ENCODE assay signal across 22 cellular contexts in the genomic region with DNA sequence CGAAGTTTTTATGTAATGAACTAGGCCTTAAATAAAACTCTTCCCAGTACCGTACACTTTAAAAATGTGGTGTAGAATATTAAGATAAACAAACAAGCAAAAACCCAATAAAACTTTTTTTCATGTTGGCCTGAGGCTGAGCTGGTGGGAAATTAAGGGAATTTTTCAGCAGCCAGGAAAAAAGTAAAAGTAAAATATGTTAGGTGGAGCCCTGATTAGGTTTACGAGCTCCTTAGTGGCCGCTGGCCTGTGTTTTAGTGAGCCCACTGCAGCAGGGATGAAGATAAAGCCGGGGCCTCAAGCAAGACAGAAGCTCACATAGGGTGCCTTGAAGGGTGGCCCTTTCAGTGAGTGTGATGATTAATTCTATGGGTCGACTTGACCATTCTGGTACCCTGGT. TPM values are rescaled to one million over a fixed set of nuclear protein-coding genes. Genes with fewer than 3 reads are reported as not detected.
"Had no signal": no experiment of that assay in that cellular context is flagged by ENCODE, and none has a peak within 500 bp of the region (broad histone marks: within the 10 kb centered on the region; RNA-seq: fewer than 3 reads in every experiment).

No MANE protein-coding gene starts in this region.

- H3K9me3 ChIP-seq: left ventricle myocardium inferior, lower lobe of right lung, spleen, thoracic aorta, transverse colon had no signal

- H3K4me3 Mint-ChIP-seq: dendritic cell treated with granulocyte-macrophage colony-stimulating factor and Interleukin-4, amounts not matched to agents 40 ng/mL and 50 ng/mL, for 4 days; immature natural killer cell; memory B cell; natural killer cell treated with Interleukin-12 subunit alpha and Interleukin-12 subunit beta and Interleukin-15 and Interleukin-18, amount 100 ng/mL, for 72 hours; stimulated activated naive B cell treated with anti-CD40 and anti-IgM and Interleukin-4, amounts not matched to agents 10 μg/mL and 1 μg/mL and 100 μg/mL, for 72 hours; stimulated activated naive CD8-positive, alpha-beta T cell treated with anti-CD3 and anti-CD28 coated beads, Interleukin-15, amount 100 ng/mL, for 72 hours had no signal

- DNase-seq: erythroblast; foreskin keratinocyte; immature natural killer cell; left ventricle myocardium inferior; lower lobe of right lung; midbrain; posterior cingulate gyrus; spleen; stimulated activated CD4-positive, alpha-beta T cell treated with anti-CD3 and anti-CD28 coated beads, Interleukin-2, amount 100 ng/mL, for 24 hours; stimulated activated CD4-positive, alpha-beta T cell treated with anti-CD3 and anti-CD28 coated beads, Interleukin-4, amount 100 ng/mL, for 4 hours; stimulated activated naive B cell treated with anti-CD40 and anti-IgM and Interleukin-4, amounts not matched to agents 10 μg/mL and 1 μg/mL and 100 μg/mL, for 72 hours; stimulated activated naive CD8-positive, alpha-beta T cell treated with anti-CD3 and anti-CD28 coated beads, Interleukin-15, amount 100 ng/mL, for 72 hours; transverse colon had no signal

- H3K27me3 Mint-ChIP-seq: dendritic cell treated with granulocyte-macrophage colony-stimulating factor and Interleukin-4, amounts not matched to agents 40 ng/mL and 50 ng/mL, for 4 days; memory B cell; stimulated activated naive CD8-positive, alpha-beta T cell treated with anti-CD3 and anti-CD28 coated beads, Interleukin-15, amount 100 ng/mL, for 72 hours had no signal

- H3K4me3 ChIP-seq: left ventricle myocardium inferior, lower lobe of right lung, spleen, thoracic aorta, transverse colon had no signal

- H3K36me3 Mint-ChIP-seq: immature natural killer cell; memory B cell; natural killer cell treated with Interleukin-12 subunit alpha and Interleukin-12 subunit beta and Interleukin-15 and Interleukin-18, amount 100 ng/mL, for 72 hours; stimulated activated naive B cell treated with anti-CD40 and anti-IgM and Interleukin-4, amounts not matched to agents 10 μg/mL and 1 μg/mL and 100 μg/mL, for 72 hours had no signal

- H3K36me3 ChIP-seq: left ventricle myocardium inferior, lower lobe of right lung, spleen, thoracic aorta, transverse colon had no signal

- H3K27ac ChIP-seq: foreskin keratinocyte, left ventricle myocardium inferior, lower lobe of right lung, spleen, thoracic aorta, transverse colon had no signal

- H3K9me3 Mint-ChIP-seq: dendritic cell treated with granulocyte-macrophage colony-stimulating factor and Interleukin-4, amounts not matched to agents 40 ng/mL and 50 ng/mL, for 4 days; immature natural killer cell; memory B cell; natural killer cell treated with Interleukin-12 subunit alpha and Interleukin-12 subunit beta and Interleukin-15 and Interleukin-18, amount 100 ng/mL, for 72 hours; stimulated activated naive CD8-positive, alpha-beta T cell treated with anti-CD3 and anti-CD28 coated beads, Interleukin-15, amount 100 ng/mL, for 72 hours had no signal

- H3K4me1 ChIP-seq: foreskin keratinocyte, left ventricle myocardium inferior, lower lobe of right lung had no signal

- H3K27me3 ChIP-seq: foreskin keratinocyte, spleen, transverse colon had no signal

- H3K27ac Mint-ChIP-seq: dendritic cell treated with granulocyte-macrophage colony-stimulating factor and Interleukin-4, amounts not matched to agents 40 ng/mL and 50 ng/mL, for 4 days; immature natural killer cell; memory B cell; natural killer cell treated with Interleukin-12 subunit alpha and Interleukin-12 subunit beta and Interleukin-15 and Interleukin-18, amount 100 ng/mL, for 72 hours; stimulated activated naive B cell treated with anti-CD40 and anti-IgM and Interleukin-4, amounts not matched to agents 10 μg/mL and 1 μg/mL and 100 μg/mL, for 72 hours; stimulated activated naive CD8-positive, alpha-beta T cell treated with anti-CD3 and anti-CD28 coated beads, Interleukin-15, amount 100 ng/mL, for 72 hours had no signal

- H3K4me1 Mint-ChIP-seq: immature natural killer cell; stimulated activated naive CD8-positive, alpha-beta T cell treated with anti-CD3 and anti-CD28 coated beads, Interleukin-15, amount 100 ng/mL, for 72 hours had no signal

RNA-seq across cellular contexts. Expression of gene ARL14, which starts 16.1 kb away (rescaled TPM):
- total RNA-seq: endothelial cell of umbilical vein; left ventricle myocardium inferior; lower lobe of right lung; natural killer cell treated with Interleukin-12 subunit alpha and Interleukin-12 subunit beta and Interleukin-15 and Interleukin-18, amount 100 ng/mL, for 72 hours; osteocyte; pulmonary artery endothelial cell; sciatic nerve; skeletal muscle tissue had no signal
- polyA plus RNA-seq: endothelial cell of umbilical vein, immature natural killer cell had no signal
